ENCODE assay signal across 26 cellular contexts in genomic region chr19:35317464-35318043, GRCh38. TPM values are rescaled to one million over a fixed set of nuclear protein-coding genes. Genes with fewer than 3 reads are reported as not detected.
A peak's percentile ranks its signal among the peaks of the same experiment; 100 is the strongest.
DNase-seq lines count a peak whose midpoint lies in the region; ATAC-seq, FAIRE-seq and TF ChIP-seq lines count a peak whose summit lies in the region.
"Had no signal": no experiment of that assay in that cellular context is flagged by ENCODE, and none has a peak within 500 bp of the region (broad histone marks: within the 10 kb centered on the region; RNA-seq: fewer than 3 reads in every experiment).

No MANE protein-coding gene starts in this region.

- H3K27me3 ChIP-seq in heart right ventricle, result no peaks in the 10 kb centered on the region
- no peaks in the 10 kb centered on the region for H3K27me3 ChIP-seq in K562 (ENCODE audit: control insufficient read depth in 2 of 2, insufficient read depth in 2 of 2, low read length in 2 of 2)
- H3K27me3 ChIP-seq in MM.1S (replicated peaks; ENCODE audit: insufficient read depth, low read length), result peaks cover 59% of the 10 kb centered on the region
- no peaks in the 10 kb centered on the region for H3K27me3 ChIP-seq in aorta (ENCODE audit: control insufficient read depth in 1 of 2, insufficient read depth in 2 of 2, low read length in 1 of 2)
- peaks cover 0 to 6% (median 0%) of the 10 kb centered on the region in 3 donors for H3K27me3 ChIP-seq in gastrocnemius medialis

- H4K20me1 ChIP-seq in K562 (replicated peaks; ENCODE audit: control insufficient read depth, insufficient read depth, low read length) (no peaks in the 10 kb centered on the region), MM.1S (ENCODE audit: insufficient read depth, low read length) (no peaks in the 10 kb centered on the region)

- intact Hi-C loops in Right ventricle myocardium superior (cut with DNase I), result no loop called here
- intact Hi-C loops in heart right ventricle (cut with DNase I), result no loop called here
- intact Hi-C loops in K562 (cut with micrococcal nuclease), result no loop called here
- intact Hi-C loops in aorta (cut with DNase I), result no loop called here
- intact Hi-C loops in gastrocnemius medialis (cut with DNase I; ENCODE audit: low total_unique reads), result no loop called here

- no peak for TF ChIP-seq RAD21 in K562 (CRISPR knock-in tag; conservative IDR thresholded peaks at IDR 0.05 in 1 of 2, IDR thresholded peaks at IDR 0.05 in 1 of 2)

- H3K9me3 ChIP-seq in heart right ventricle, result peaks cover 0 to 7% (median 0%) of the 10 kb centered on the region in 11 donors
- peaks cover 3% of the 10 kb centered on the region; the same call in 1 of the 2 replicates for H3K9me3 ChIP-seq in K562 (replicated peaks; ENCODE audit: control insufficient read depth, insufficient read depth, low read depth, low read length)
- H3K9me3 ChIP-seq in MM.1S (replicated peaks; ENCODE audit: insufficient read depth, low read length), result no peaks in the 10 kb centered on the region
- no peaks in the 10 kb centered on the region for H3K9me3 ChIP-seq in aorta (ENCODE audit: control insufficient read depth, low read length)
- H3K9me3 ChIP-seq in gastrocnemius medialis, result no peaks in the 10 kb centered on the region

- TF ChIP-seq EP300 in K562 (IDR thresholded peaks at IDR 0.05; ENCODE audit: low read length), result no peak

- peak overlapping the region; percentile 60 for H2AFZ ChIP-seq in K562 (ENCODE audit: low read depth, low read length)
- no peak overlapping the region for H2AFZ ChIP-seq in MM.1S (ENCODE audit: low read length)

- no peaks in the 10 kb centered on the region for H3F3A ChIP-seq in MM.1S (ENCODE audit: insufficient read depth, low read length)

- BruUV-seq in K562 (replicated peaks; lab: Mats Ljungman, UMichigan), result no TSS peak

- peak overlapping the region; percentile 83 to 99 (median 95) for H3K27ac Mint-ChIP-seq in naive B cell
- H3K27ac Mint-ChIP-seq: immature natural killer cell had no signal

- H3K4me2 ChIP-seq in K562 (ENCODE audit: insufficient read depth, low read length) (no peak overlapping the region; the same call in 1 of the 2 replicates), MM.1S (ENCODE audit: low read depth, low read length) (no peak overlapping the region)

- H3K4me3 Mint-ChIP-seq in naive B cell, result peak overlapping the region; percentile 16 to 89 (median 70)
- H3K4me3 Mint-ChIP-seq: immature natural killer cell; naive thymus-derived CD4-positive, alpha-beta T cell had no signal

- in situ Hi-C loops in K562 (cut with MboI), result no loop called here
- in situ Hi-C loops in gastrocnemius medialis (cut with MboI; ENCODE audit: low sequenced_read_pairs in 4 of 4), result no loop called here

- H3K4me1 ChIP-seq in heart right ventricle, result peaks cover 0 to 40% (median 16%) of the 10 kb centered on the region in 9 donors
- peaks cover 37 to 47% of the 10 kb centered on the region in 2 experiments for H3K4me1 ChIP-seq in K562 (replicated peaks in 1 of 2; ENCODE audit: control insufficient read depth in 2 of 2, insufficient read depth in 2 of 2, low read length in 2 of 2)
- H3K4me1 ChIP-seq in MM.1S (ENCODE audit: low read length), result no peaks in the 10 kb centered on the region
- H3K4me1 ChIP-seq in aorta (ENCODE audit: control insufficient read depth in 1 of 2, insufficient read depth in 2 of 2, low read length in 2 of 2), result no peaks in the 10 kb centered on the region
- H3K4me1 ChIP-seq in gastrocnemius medialis, result no peaks in the 10 kb centered on the region
- H3K4me1 ChIP-seq: tibial artery had no signal

- TF ChIP-seq CTCF in heart right ventricle (IDR thresholded peaks at IDR 0.05) (no peak), K562 (IDR thresholded peaks at IDR 0.05 in 2 of 3, conservative IDR thresholded peaks at IDR 0.05 in 1 of 3; ENCODE audit: insufficient read depth in 2 of 3, low read depth in 1 of 3, low read length in 3 of 3) (no peak), MM.1S (IDR thresholded peaks at IDR 0.05; ENCODE audit: low read length) (no peak), gastrocnemius medialis (IDR thresholded peaks at IDR 0.05 in 4 of 5, conservative IDR thresholded peaks at IDR 0.05 in 1 of 5) (no peak)

- ATAC-seq in Right ventricle myocardium superior (ENCODE audit: poor library complexity) (no peak), heart right ventricle (no peak), K562 (peak; percentile 13; the same call in 2 of the 3 replicates), naive B cell (ENCODE audit: low read depth in 2 of 2) (no peak), aorta (ENCODE audit: low FRiP score) (no peak), GM21717 (IDR thresholded peaks at IDR 0.05; ENCODE audit: unreplicated experiment) (no peak), gastrocnemius medialis (no peak)
- ATAC-seq: naive thymus-derived CD4-positive, alpha-beta T cell had no signal

- DNase-seq in Right ventricle myocardium superior (peak; percentile 28), heart right ventricle (no peak), K562 (ENCODE audit: extremely low read depth in 1 of 4, low spot score in 3 of 4) (peak in 1 of 4 experiments; percentile 57), naive B cell (no peak), MM.1S (no peak), aorta (no peak), gastrocnemius medialis (no peak)
- DNase-seq: activated effector memory CD4-positive, alpha-beta T cell treated with anti-CD3 and anti-CD28 coated beads, Interleukin-2, amount 50 U/mL, for 16 hours; central memory CD4-positive, alpha-beta T cell; effector CD4-positive, alpha-beta T cell; immature natural killer cell; naive thymus-derived CD4-positive, alpha-beta T cell; NCI-H1092 treated with DMSO at 0.1 percent for 48 hours; NCI-H2081 treated with DMSO at 0.1 percent for 48 hours; NCI-H524; SIG-M5 had no signal

- POLR2A ChIA-PET in K562 (lab: Yijun Ruan, JAX), result interaction anchor here (0.5 to 2.8 kb wide), 4 partner anchors 10 to 232 kb away, joined by 3 to 11 read pairs (median 4); no protein-coding TSS in a partner anchor

- no peaks in the 10 kb centered on the region for H3K27me3 Mint-ChIP-seq in naive B cell

- H3K9ac ChIP-seq in K562 (ENCODE audit: insufficient read depth in 1 of 2, low read depth in 2 of 2, low read length in 2 of 2), result peak overlapping the region; percentile 3 to 27; a peak in 2 of 4 replicates
- no peak overlapping the region for H3K9ac ChIP-seq in MM.1S (ENCODE audit: low read length)

- H3K27ac ChIP-seq in heart right ventricle, result peak overlapping the region in 1 of 10 donors; percentile 75
- peak overlapping the region; percentile 50; the same call in 1 of the 3 replicates for H3K27ac ChIP-seq in K562 (ENCODE audit: extremely low read depth, low read depth, low read length)
- H3K27ac ChIP-seq in MM.1S (ENCODE audit: low read length), result no peak overlapping the region
- no peak overlapping the region for H3K27ac ChIP-seq in aorta (ENCODE audit: low read depth in 1 of 2, low read length in 2 of 2)
- H3K27ac ChIP-seq in gastrocnemius medialis, result no peak overlapping the region
- H3K27ac ChIP-seq: C4-2B, esophagus muscularis mucosa, tibial artery had no signal

- H3K79me2 ChIP-seq in K562 (ENCODE audit: control insufficient read depth, insufficient read depth, low read length), result no peaks in the 10 kb centered on the region
- no peaks in the 10 kb centered on the region for H3K79me2 ChIP-seq in MM.1S (ENCODE audit: low read length)

- H3K4me3 ChIP-seq in heart right ventricle, result no peak overlapping the region
- H3K4me3 ChIP-seq in K562, result no peak overlapping the region
- no peak overlapping the region for H3K4me3 ChIP-seq in MM.1S (ENCODE audit: low read length)
- H3K4me3 ChIP-seq in aorta (ENCODE audit: low read length in 2 of 2), result no peak overlapping the region
- no peak overlapping the region for H3K4me3 ChIP-seq in gastrocnemius medialis
- H3K4me3 ChIP-seq: A549, esophagus muscularis mucosa, lung, tibial artery had no signal

- CTCF ChIA-PET in K562 (lab: Yijun Ruan, JAX; ENCODE audit: low intra/inter-chr PET ratio), result no interaction called here

- peaks cover 58 to 97% (median 85%) of the 10 kb centered on the region in 3 donors for H3K4me1 Mint-ChIP-seq in naive B cell

- peak; percentile 75 for FAIRE-seq in K562 (lab: Jason Lieb, UNC)
- FAIRE-seq: A549, H54 had no signal

- 83 to 84% methylated on average over 7 of the region's 7 CpGs for WGBS in heart right ventricle, 2 donors
- 43% methylated on average over 6 of the region's 7 CpGs for WGBS in K562 (ENCODE audit: insufficient coverage, low coverage, missing lambda C conversion rate)
- WGBS in aorta, 2 donors, result 70 to 73% methylated on average over 7 of the region's 7 CpGs

- H3K36me3 ChIP-seq in heart right ventricle, result no peaks in the 10 kb centered on the region
- H3K36me3 ChIP-seq in K562 (ENCODE audit: control insufficient read depth, insufficient read depth, low read length), result no peaks in the 10 kb centered on the region; the same call in 2 of the 3 replicates
- no peaks in the 10 kb centered on the region for H3K36me3 ChIP-seq in MM.1S (replicated peaks; ENCODE audit: insufficient read depth, low read length)
- no peaks in the 10 kb centered on the region for H3K36me3 ChIP-seq in aorta (ENCODE audit: control insufficient read depth in 1 of 2, insufficient read depth in 2 of 2, low read length in 1 of 2)
- H3K36me3 ChIP-seq in gastrocnemius medialis, result no peaks in the 10 kb centered on the region
- H3K36me3 ChIP-seq: esophagus muscularis mucosa, tibial artery had no signal

- H3K9me3 Mint-ChIP-seq in naive B cell, result peaks cover 0 to 1% (median 0%) of the 10 kb centered on the region in 7 donors
- H3K9me3 Mint-ChIP-seq: immature natural killer cell had no signal

- H3K9me2 ChIP-seq in MM.1S (replicated peaks; ENCODE audit: insufficient read depth, low read length), result no peaks in the 10 kb centered on the region

- TF ChIP-seq POLR2A in K562 (conservative IDR thresholded peaks at IDR 0.05), result no peak
- no peak for TF ChIP-seq POLR2A in gastrocnemius medialis (IDR thresholded peaks at IDR 0.05)

- H3K9me1 ChIP-seq in K562 (ENCODE audit: control insufficient read depth, insufficient read depth, low read length), result no peaks in the 10 kb centered on the region

- no peaks in the 10 kb centered on the region for H3K36me3 Mint-ChIP-seq in naive B cell
- H3K36me3 Mint-ChIP-seq: naive thymus-derived CD4-positive, alpha-beta T cell had no signal

RNA-seq across cellular contexts. Expression of gene CD22, which starts 11.4 kb away (rescaled TPM):
- total RNA-seq in Right ventricle myocardium superior (0.56 TPM), heart right ventricle (1 to 10 TPM in 1 of 10 donors, under 1 TPM in 7, not detected in 2; 0.22 to 1.6 (median 0.49) TPM), K562 (2014; rRNA removed) (5.0 and 5.3 TPM in 2 replicates), K562 (2014; rRNA removed; fragmentation: Illumina TruSeq; extraction: Trizol) (2.3 and 2.4 TPM in 2 replicates), K562 (2015; rRNA removed; fragmentation: Illumina TruSeq; extraction: Trizol) (1.7 and 2.1 TPM in 2 replicates), K562 (2021) (3.5 and 5.9 TPM in 2 replicates), aorta (1 to 10 TPM; 2.9 to 3.1 TPM), gastrocnemius medialis (under 1 TPM in 1 of 4 donors, not detected in 3; 0.59 TPM)
- polyA plus RNA-seq in heart right ventricle (under 1 TPM; 0.07 to 0.12 TPM), K562 (2011; rRNA removed) (2.4 and 4.2 TPM in 2 replicates), K562 (2014; fragmentation: Illumina TruSeq; extraction: Trizol) (3.7 and 4.1 TPM in 2 replicates), K562 (2014; fragmentation: Nextera tagmentation; extraction: Ambion mirVana) (under 1 TPM; 0.29 to 0.84 TPM), K562 (2014; rRNA removed) (4.1 and 6.2 TPM in 2 replicates), naive B cell (ENCODE audit: low read depth in 6 of 6) (100 to 1,000 TPM; 364 to 971 (median 552) TPM), aorta (under 1 TPM in 1 of 2 donors, not detected in 1; 0.75 TPM)
- 29.7 and 39.0 TPM in 2 replicates for total RNA-seq in K562 (2011; cell fraction: chromatin; rRNA removed; ENCODE audit: low replicate concordance)
- 22.1 and 24.3 TPM in 2 replicates for total RNA-seq in K562 (2011; cell fraction: nucleolus; rRNA removed)
- 23.2 and 26.7 TPM in 2 replicates for total RNA-seq in K562 (2011; cell fraction: nucleoplasm; rRNA removed)
- 2.3 and 3.4 TPM in 2 replicates for polyA plus RNA-seq in K562 (2011; cell fraction: cytosol; rRNA removed)
- 5.1 and 17.6 TPM in 2 replicates for polyA plus RNA-seq in K562 (2011; cell fraction: nucleus; rRNA removed)
- 3.0 and 4.6 TPM in 2 replicates for polyA plus RNA-seq in K562 (2012)
- 1.4 and 6.6 TPM in 2 replicates for polyA minus RNA-seq in K562 (2011; rRNA and poly(A)+ RNA removed)
- 3.2 TPM in 1 of 2 replicates, not detected in the other for polyA minus RNA-seq in K562 (2011; cell fraction: cytosol; rRNA and poly(A)+ RNA removed)
- polyA minus RNA-seq in K562 (2011; cell fraction: nucleus; rRNA and poly(A)+ RNA removed), result 1.6 and 3.8 TPM in 2 replicates
- total RNA-seq: pulmonary artery endothelial cell had no signal

RNA-seq across cellular contexts. Expression of gene MAG, which starts 25.6 kb away (rescaled TPM):
- total RNA-seq in Right ventricle myocardium superior, result not detected
- total RNA-seq in heart right ventricle, result under 1 TPM in 1 of 10 donors, not detected in 9; 0.39 TPM
- under 1 TPM in 1 of 2 donors, not detected in 1; 0.04 TPM for polyA plus RNA-seq in heart right ventricle
- 9.6 and 21.9 TPM in 2 replicates for total RNA-seq in K562 (2011; cell fraction: chromatin; rRNA removed; ENCODE audit: low replicate concordance)
- total RNA-seq in K562 (2011; cell fraction: nucleolus; rRNA removed), result 25.2 and 25.7 TPM in 2 replicates
- 12.0 and 17.2 TPM in 2 replicates for total RNA-seq in K562 (2011; cell fraction: nucleoplasm; rRNA removed)
- total RNA-seq in K562 (2014; rRNA removed), result 6.3 and 9.0 TPM in 2 replicates
- 0.67 and 1.1 TPM in 2 replicates for total RNA-seq in K562 (2014; rRNA removed; fragmentation: Illumina TruSeq; extraction: Trizol)
- total RNA-seq in K562 (2015; rRNA removed; fragmentation: Illumina TruSeq; extraction: Trizol), result 2.8 and 4.6 TPM in 2 replicates
- 6.4 and 7.7 TPM in 2 replicates for total RNA-seq in K562 (2021)
- 1.4 and 1.6 TPM in 2 replicates for polyA plus RNA-seq in K562 (2011; rRNA removed)
- polyA plus RNA-seq in K562 (2011; cell fraction: cytosol; rRNA removed), result 1.6 and 6.7 TPM in 2 replicates
- 1.9 and 8.2 TPM in 2 replicates for polyA plus RNA-seq in K562 (2011; cell fraction: nucleus; rRNA removed)
- 2.3 and 5.2 TPM in 2 replicates for polyA plus RNA-seq in K562 (2012)
- polyA plus RNA-seq in K562 (2014; fragmentation: Illumina TruSeq; extraction: Trizol), result 0.61 and 3.3 TPM in 2 replicates
- polyA plus RNA-seq in K562 (2014; fragmentation: Nextera tagmentation; extraction: Ambion mirVana), result under 1 TPM; 0.11 to 0.39 TPM
- 2.9 and 10.0 TPM in 2 replicates for polyA plus RNA-seq in K562 (2014; rRNA removed)
- 1.4 TPM in 1 of 2 replicates, not detected in the other for polyA minus RNA-seq in K562 (2011; rRNA and poly(A)+ RNA removed)
- 3.0 and 8.6 TPM in 2 replicates for polyA minus RNA-seq in K562 (2011; cell fraction: cytosol; rRNA and poly(A)+ RNA removed)
- polyA minus RNA-seq in K562 (2011; cell fraction: nucleus; rRNA and poly(A)+ RNA removed), result 3.8 and 6.6 TPM in 2 replicates
- polyA plus RNA-seq in naive B cell (ENCODE audit: low read depth in 6 of 6), result under 1 TPM in 4 of 6 donors, not detected in 2; 0.12 to 0.41 (median 0.29) TPM
- under 1 TPM in 1 of 2 donors, not detected in 1; 0.42 TPM for total RNA-seq in aorta
- not detected for polyA plus RNA-seq in aorta
- 1 to 10 TPM in 1 of 4 donors, under 1 TPM in 1, not detected in 2; 0.24 to 1.5 TPM for total RNA-seq in gastrocnemius medialis
- total RNA-seq: glomerular endothelial cell, pulmonary artery endothelial cell had no signal
- polyA plus RNA-seq: A549, immature natural killer cell had no signal

RNA-seq across cellular contexts. Expression of gene FFAR1, which starts 30.1 kb away (rescaled TPM):
- not detected for total RNA-seq in Right ventricle myocardium superior
- total RNA-seq in heart right ventricle, result not detected
- not detected for polyA plus RNA-seq in heart right ventricle
- total RNA-seq in K562 (2011; cell fraction: chromatin; rRNA removed; ENCODE audit: low replicate concordance), result 0.28 TPM in 1 of 2 replicates, not detected in the other
- 0.13 and 0.17 TPM in 2 replicates for total RNA-seq in K562 (2011; cell fraction: nucleolus; rRNA removed)
- total RNA-seq in K562 (2011; cell fraction: nucleoplasm; rRNA removed), result not detected in 2 replicates
- total RNA-seq in K562 (2014; rRNA removed), result not detected in 2 replicates
- total RNA-seq in K562 (2014; rRNA removed; fragmentation: Illumina TruSeq; extraction: Trizol), result not detected in 2 replicates
- total RNA-seq in K562 (2015; rRNA removed; fragmentation: Illumina TruSeq; extraction: Trizol), result not detected in 2 replicates
- not detected in 2 replicates for total RNA-seq in K562 (2021)
- polyA plus RNA-seq in K562 (2011; rRNA removed), result not detected in 2 replicates
- not detected in 2 replicates for polyA plus RNA-seq in K562 (2011; cell fraction: cytosol; rRNA removed)
- 0.06 TPM in 1 of 2 replicates, not detected in the other for polyA plus RNA-seq in K562 (2011; cell fraction: nucleus; rRNA removed)
- polyA plus RNA-seq in K562 (2012), result not detected in 2 replicates
- not detected in 2 replicates for polyA plus RNA-seq in K562 (2014; fragmentation: Illumina TruSeq; extraction: Trizol)
- not detected for polyA plus RNA-seq in K562 (2014; fragmentation: Nextera tagmentation; extraction: Ambion mirVana)
- not detected in 2 replicates for polyA plus RNA-seq in K562 (2014; rRNA removed)
- not detected in 2 replicates for polyA minus RNA-seq in K562 (2011; rRNA and poly(A)+ RNA removed)
- not detected in 2 replicates for polyA minus RNA-seq in K562 (2011; cell fraction: cytosol; rRNA and poly(A)+ RNA removed)
- not detected in 2 replicates for polyA minus RNA-seq in K562 (2011; cell fraction: nucleus; rRNA and poly(A)+ RNA removed)
- polyA plus RNA-seq in naive B cell (ENCODE audit: low read depth in 6 of 6), result 1 to 10 TPM in 2 of 6 donors, under 1 TPM in 4; 0.14 to 1.9 (median 0.75) TPM
- not detected for total RNA-seq in aorta
- not detected for polyA plus RNA-seq in aorta
- total RNA-seq in gastrocnemius medialis, result not detected
- total RNA-seq: esophagus muscularis mucosa; glomerular endothelial cell; pulmonary artery endothelial cell; T-helper 2 cell treated with Interferon-gamma antibody and Interleukin-4, amounts not matched to agents 100 ng/mL and 5 ng/mL, for 36 hours had no signal
- polyA plus RNA-seq: A549; immature natural killer cell; naive thymus-derived CD4-positive, alpha-beta T cell had no signal

RNA-seq across cellular contexts. Expression of gene HAMP, which starts 35.2 kb away (rescaled TPM):
- total RNA-seq in Right ventricle myocardium superior (not detected), heart right ventricle (1 to 10 TPM in 1 of 10 donors, under 1 TPM in 1, not detected in 8; 0.44 to 3.9 TPM), K562 (2014; rRNA removed) (not detected in 2 replicates), K562 (2014; rRNA removed; fragmentation: Illumina TruSeq; extraction: Trizol) (0.29 TPM in 1 of 2 replicates, not detected in the other), K562 (2015; rRNA removed; fragmentation: Illumina TruSeq; extraction: Trizol) (0.57 TPM in 1 of 2 replicates, not detected in the other), K562 (2021) (0.29 TPM in 2 replicates), aorta (1 to 10 TPM in 1 of 2 donors, not detected in 1; 2.5 TPM), gastrocnemius medialis (not detected)
- polyA plus RNA-seq in heart right ventricle (10 to 100 TPM in 1 of 2 donors, not detected in 1; 13.7 TPM), K562 (2011; rRNA removed) (0.26 and 0.39 TPM in 2 replicates), K562 (2014; fragmentation: Illumina TruSeq; extraction: Trizol) (0.64 and 1.1 TPM in 2 replicates), K562 (2014; fragmentation: Nextera tagmentation; extraction: Ambion mirVana) (1 to 10 TPM in 1 of 2 experiments, under 1 TPM in 1; 0.65 to 1.0 TPM), K562 (2014; rRNA removed) (0.05 and 0.76 TPM in 2 replicates), naive B cell (ENCODE audit: low read depth in 6 of 6) (under 1 TPM in 1 of 6 donors, not detected in 5; 0.12 TPM), aorta (not detected)
- total RNA-seq in K562 (2011; cell fraction: chromatin; rRNA removed; ENCODE audit: low replicate concordance), result 0.25 and 1.3 TPM in 2 replicates
- total RNA-seq in K562 (2011; cell fraction: nucleolus; rRNA removed), result 1.5 and 2.1 TPM in 2 replicates
- 0.84 and 1.9 TPM in 2 replicates for total RNA-seq in K562 (2011; cell fraction: nucleoplasm; rRNA removed)
- polyA plus RNA-seq in K562 (2011; cell fraction: cytosol; rRNA removed), result 0.74 and 3.9 TPM in 2 replicates
- polyA plus RNA-seq in K562 (2011; cell fraction: nucleus; rRNA removed), result 0.24 and 0.74 TPM in 2 replicates
- polyA plus RNA-seq in K562 (2012), result 0.98 and 2.0 TPM in 2 replicates
- polyA minus RNA-seq in K562 (2011; rRNA and poly(A)+ RNA removed), result 0.11 TPM in 1 of 2 replicates, not detected in the other
- 1.6 TPM in 1 of 2 replicates, not detected in the other for polyA minus RNA-seq in K562 (2011; cell fraction: cytosol; rRNA and poly(A)+ RNA removed)
- 0.11 and 0.67 TPM in 2 replicates for polyA minus RNA-seq in K562 (2011; cell fraction: nucleus; rRNA and poly(A)+ RNA removed)
- total RNA-seq: esophagus muscularis mucosa had no signal
- polyA plus RNA-seq: A549; naive thymus-derived CD4-positive, alpha-beta T cell had no signal

RNA-seq across cellular contexts. Expression of gene FFAR3, which starts 40.7 kb away (rescaled TPM):
- total RNA-seq in Right ventricle myocardium superior, result not detected
- total RNA-seq in heart right ventricle, result under 1 TPM in 2 of 10 donors, not detected in 8; 0.40 to 0.49 TPM
- polyA plus RNA-seq in heart right ventricle, result under 1 TPM in 1 of 2 donors, not detected in 1; 0.09 TPM
- not detected in 2 replicates for total RNA-seq in K562 (2011; cell fraction: chromatin; rRNA removed; ENCODE audit: low replicate concordance)
- total RNA-seq in K562 (2011; cell fraction: nucleolus; rRNA removed), result not detected in 2 replicates
- not detected in 2 replicates for total RNA-seq in K562 (2011; cell fraction: nucleoplasm; rRNA removed)
- not detected in 2 replicates for total RNA-seq in K562 (2014; rRNA removed)
- total RNA-seq in K562 (2014; rRNA removed; fragmentation: Illumina TruSeq; extraction: Trizol), result not detected in 2 replicates
- total RNA-seq in K562 (2015; rRNA removed; fragmentation: Illumina TruSeq; extraction: Trizol), result not detected in 2 replicates
- not detected in 2 replicates for total RNA-seq in K562 (2021)
- polyA plus RNA-seq in K562 (2011; rRNA removed), result not detected in 2 replicates
- not detected in 2 replicates for polyA plus RNA-seq in K562 (2011; cell fraction: cytosol; rRNA removed)
- polyA plus RNA-seq in K562 (2011; cell fraction: nucleus; rRNA removed), result not detected in 2 replicates
- not detected in 2 replicates for polyA plus RNA-seq in K562 (2012)
- polyA plus RNA-seq in K562 (2014; fragmentation: Illumina TruSeq; extraction: Trizol), result not detected in 2 replicates
- polyA plus RNA-seq in K562 (2014; fragmentation: Nextera tagmentation; extraction: Ambion mirVana), result not detected
- not detected in 2 replicates for polyA plus RNA-seq in K562 (2014; rRNA removed)
- polyA minus RNA-seq in K562 (2011; rRNA and poly(A)+ RNA removed), result not detected in 2 replicates
- not detected in 2 replicates for polyA minus RNA-seq in K562 (2011; cell fraction: cytosol; rRNA and poly(A)+ RNA removed)
- not detected in 2 replicates for polyA minus RNA-seq in K562 (2011; cell fraction: nucleus; rRNA and poly(A)+ RNA removed)
- under 1 TPM in 1 of 6 donors, not detected in 5; 0.17 TPM for polyA plus RNA-seq in naive B cell (ENCODE audit: low read depth in 6 of 6)
- total RNA-seq in aorta, result under 1 TPM; 0.32 to 0.39 TPM
- polyA plus RNA-seq in aorta, result not detected
- total RNA-seq in gastrocnemius medialis, result not detected
- total RNA-seq: glomerular endothelial cell; pulmonary artery endothelial cell; T-helper 2 cell treated with Interferon-gamma antibody and Interleukin-4, amounts not matched to agents 100 ng/mL and 5 ng/mL, for 36 hours had no signal
- polyA plus RNA-seq: A549; immature natural killer cell; naive thymus-derived CD4-positive, alpha-beta T cell had no signal
